In genomic region chr7:67896721-67897120, GRCh38 we compare ENCODE assay signal across 20 cellular contexts.
A peak's percentile ranks its signal among the peaks of the same experiment; 100 is the strongest.
DNase-seq lines count a peak whose midpoint lies in the region; ATAC-seq, FAIRE-seq and TF ChIP-seq lines count a peak whose summit lies in the region.
"Had no signal": no experiment of that assay in that cellular context is flagged by ENCODE, and none has a peak within 500 bp of the region (broad histone marks: within the 10 kb centered on the region; RNA-seq: fewer than 3 reads in every experiment).

No MANE protein-coding gene starts in this region.

- H4K20me1 ChIP-seq in astrocyte (ENCODE audit: insufficient read depth, low read length), result no peaks in the 10 kb centered on the region

- no peaks in the 10 kb centered on the region for H3K27me3 Mint-ChIP-seq in astrocyte (ENCODE audit: low read depth, unreplicated experiment)
- H3K27me3 Mint-ChIP-seq in naive thymus-derived CD8-positive, alpha-beta T cell, result peaks cover 0 to 9% (median 1%) of the 10 kb centered on the region in 5 donors
- H3K27me3 Mint-ChIP-seq: CD4-positive, alpha-beta memory T cell had no signal

- no peak for ATAC-seq in HG02970 (IDR thresholded peaks at IDR 0.05; ENCODE audit: low FRiP score, unreplicated experiment)
- ATAC-seq in naive thymus-derived CD8-positive, alpha-beta T cell, result no peak

- H3K9me3 Mint-ChIP-seq in astrocyte (ENCODE audit: unreplicated experiment), result peaks cover 28% of the 10 kb centered on the region
- peaks cover 3 to 39% (median 20%) of the 10 kb centered on the region in 9 donors for H3K9me3 Mint-ChIP-seq in naive thymus-derived CD8-positive, alpha-beta T cell

- no peaks in the 10 kb centered on the region for H3K36me3 Mint-ChIP-seq in astrocyte (ENCODE audit: low read depth, unreplicated experiment)
- H3K36me3 Mint-ChIP-seq in naive thymus-derived CD8-positive, alpha-beta T cell, result peaks cover 0 to 13% (median 0%) of the 10 kb centered on the region in 3 donors

- H2AFZ ChIP-seq in astrocyte (ENCODE audit: low read depth, low read length), result no peak overlapping the region

- H3K4me1 ChIP-seq in astrocyte (ENCODE audit: insufficient read depth, low read length) (no peaks in the 10 kb centered on the region), adrenal gland (replicated peaks in 1 of 2) (no peaks in the 10 kb centered on the region)

- no peaks in the 10 kb centered on the region for H3K36me3 ChIP-seq in astrocyte (ENCODE audit: insufficient read depth, low read length)
- no peaks in the 10 kb centered on the region for H3K36me3 ChIP-seq in adrenal gland (replicated peaks in 1 of 2)

- TF ChIP-seq POLR2A in adrenal gland (IDR thresholded peaks at IDR 0.05), result no peak

- H3K79me2 ChIP-seq in astrocyte (ENCODE audit: insufficient read depth, low read length), result no peaks in the 10 kb centered on the region

- H3K9me3 ChIP-seq in astrocyte (ENCODE audit: insufficient read depth, low read depth, low read length), result no peaks in the 10 kb centered on the region
- H3K9me3 ChIP-seq in adrenal gland (replicated peaks in 1 of 3), result no peaks in the 10 kb centered on the region

- in situ Hi-C loops in ACHN (cut with HindIII; ENCODE audit: low pct_ligation_motif_present, low pct_unique_long_range_greater_than_20kb, low sequenced_read_pairs), result no loop called here

- no peak overlapping the region for H3K27ac Mint-ChIP-seq in astrocyte (ENCODE audit: unreplicated experiment)
- no peak overlapping the region for H3K27ac Mint-ChIP-seq in naive thymus-derived CD8-positive, alpha-beta T cell
- H3K27ac Mint-ChIP-seq: CD4-positive, alpha-beta memory T cell had no signal

- no peak overlapping the region for H3K4me3 Mint-ChIP-seq in astrocyte (ENCODE audit: unreplicated experiment)
- no peak overlapping the region for H3K4me3 Mint-ChIP-seq in naive thymus-derived CD8-positive, alpha-beta T cell
- H3K4me3 Mint-ChIP-seq: CD4-positive, alpha-beta memory T cell had no signal

- intact Hi-C loops in adrenal gland (cut with DNase I), result no loop called here

- DNase-seq in A172 (ENCODE audit: low spot score) (peak; percentile 26), AG10803 (ENCODE audit: low read depth) (peak; percentile 25), M059J (ENCODE audit: low read depth) (peak; percentile 66), astrocyte (ENCODE audit: low read depth) (no peak), ACHN (no peak), adrenal gland (no peak)
- DNase-seq in naive thymus-derived CD8-positive, alpha-beta T cell, result no peak
- DNase-seq: 8988T; C1 segment of cervical spinal cord; CD4-positive, alpha-beta memory T cell; COR-L47; DMS153; DND-41; GOT3; H7; HCEC 1CT had no signal

- no peaks in the 10 kb centered on the region for H3K4me1 Mint-ChIP-seq in astrocyte (ENCODE audit: low read depth, unreplicated experiment)
- H3K4me1 Mint-ChIP-seq in naive thymus-derived CD8-positive, alpha-beta T cell, result peaks cover 0 to 1% (median 0%) of the 10 kb centered on the region in 4 donors
- H3K4me1 Mint-ChIP-seq: CD4-positive, alpha-beta memory T cell had no signal

- POLR2A ChIA-PET in naive thymus-derived CD8-positive, alpha-beta T cell (lab: Charles Lee), result no interaction called here

- no peak overlapping the region for H3K9ac ChIP-seq in astrocyte (ENCODE audit: low read length)

- H3K4me2 ChIP-seq in astrocyte (ENCODE audit: low read length), result no peak overlapping the region

- TF ChIP-seq CTCF in AG10803 (conservative IDR thresholded peaks at IDR 0.05; ENCODE audit: low read length) (no peak), astrocyte (IDR thresholded peaks at IDR 0.05; ENCODE audit: insufficient read depth, low read depth, low read length) (no peak), adrenal gland (IDR thresholded peaks at IDR 0.05) (no peak)

- no peaks in the 10 kb centered on the region for H3K27me3 ChIP-seq in astrocyte (ENCODE audit: insufficient read depth, low read length)
- H3K27me3 ChIP-seq in adrenal gland, result no peaks in the 10 kb centered on the region

- H3K27ac ChIP-seq in astrocyte (ENCODE audit: low read depth, low read length) (peak overlapping the region; percentile 25), adrenal gland (no peak overlapping the region)

- H3K4me3 ChIP-seq in AG10803 (ENCODE audit: low read length), result no peak overlapping the region
- no peak overlapping the region for H3K4me3 ChIP-seq in astrocyte (ENCODE audit: insufficient read depth, low read depth, low read length)
- H3K4me3 ChIP-seq in adrenal gland, result no peak overlapping the region

- no peak for FAIRE-seq in astrocyte (lab: Jason Lieb, UNC)
- FAIRE-seq: G401.6, GM12892, GM19239 had no signal

Comparison
In these comparisons a context has a peak if more than half of its experiments do, and no peak if none do; other contexts are left out.
1. DNase-seq: peak in A172 (single experiment), AG10803 (single experiment) and M059J (single experiment); none in astrocyte (single experiment), ACHN (single experiment), adrenal gland (0 of 7) and naive thymus-derived CD8-positive, alpha-beta T cell (0 of 10).